In genomic region chr14:105093426-105094192, GRCh38 we compare ENCODE assay signal across 7 cellular contexts. TPM values are rescaled to one million over a fixed set of nuclear protein-coding genes. Genes with fewer than 3 reads are reported as not detected.
DNase-seq lines count a peak whose midpoint lies in the region; ATAC-seq, FAIRE-seq and TF ChIP-seq lines count a peak whose summit lies in the region.

No MANE protein-coding gene starts in this region.

- H3K4me1 ChIP-seq in PC-9 (replicated peaks; ENCODE audit: insufficient read depth): peaks cover 48% of the 10 kb centered on the region
- H3K4me1 ChIP-seq in parathyroid adenoma: peaks cover 34% of the 10 kb centered on the region
- peaks cover 37% of the 10 kb centered on the region for H3K4me1 ChIP-seq in upper lobe of right lung

- H3K4me3 ChIP-seq in PC-9: peak overlapping the region; percentile 96
- H3K4me3 ChIP-seq in parathyroid adenoma (ENCODE audit: low read depth, low read length): peak overlapping the region; percentile 53
- peak overlapping the region; percentile 72 for H3K4me3 ChIP-seq in upper lobe of right lung

- H3K9me3 ChIP-seq in PC-9 (ENCODE audit: insufficient read depth, low read depth) (no peaks in the 10 kb centered on the region), parathyroid adenoma (ENCODE audit: control insufficient read depth, low read length) (no peaks in the 10 kb centered on the region), upper lobe of right lung (no peaks in the 10 kb centered on the region)

- CTCF ChIA-PET in PC-9 (lab: Charles Lee): no interaction called here

- peak; percentile 88 for FAIRE-seq in GM18507 (lab: Jason Lieb, UNC)

- H3K9ac ChIP-seq in parathyroid adenoma: no peak overlapping the region

- no TSS peak for BruUV-seq in PC-9 (replicated peaks; lab: Mats Ljungman, UMichigan)

- H3K4me2 ChIP-seq in PC-9 (peak overlapping the region; percentile 87), parathyroid adenoma (ENCODE audit: low read length) (peak overlapping the region; percentile 64)

- H3K9me2 ChIP-seq in PC-9 (ENCODE audit: insufficient read depth): no peaks in the 10 kb centered on the region

- H3K79me2 ChIP-seq in PC-9 (ENCODE audit: low read depth): 0 out of 2 replicates have a peak, but pooled peaks cover 3% of the 10 kb centered on the region
- no peaks in the 10 kb centered on the region for H3K79me2 ChIP-seq in parathyroid adenoma

- POLR2A ChIA-PET in PC-9 (lab: Charles Lee; ENCODE audit: unreplicated experiment): interaction anchor here (0.6 kb wide), 2 partner anchors 26 to 72 kb away, joined by 3 to 4 read pairs; no protein-coding TSS in a partner anchor

- H3F3A ChIP-seq in PC-9 (ENCODE audit: insufficient read depth, low read depth): peaks cover 28% of the 10 kb centered on the region

- H3K27me3 ChIP-seq in PC-9 (ENCODE audit: insufficient read depth, low read depth) (no peaks in the 10 kb centered on the region), parathyroid adenoma (ENCODE audit: control insufficient read depth, insufficient read depth, low read length) (no peaks in the 10 kb centered on the region), upper lobe of right lung (no peaks in the 10 kb centered on the region)

- no peaks in the 10 kb centered on the region for H4K20me1 ChIP-seq in PC-9 (ENCODE audit: insufficient read depth)

- DNase-seq in GM18507 (ENCODE audit: extremely low spot score, insufficient read length, low read depth) (peak; percentile 83), PC-9 (peak; percentile 66 to 86), glomerular visceral epithelial cell (ENCODE audit: extremely low spot score) (peak; percentile 86), upper lobe of right lung (peak; percentile 94)
- DNase-seq in activated gamma-delta T cell treated with anti-CD3 and anti-CD28 coated beads, Interleukin-2, amount 50 U/mL, for 16 hours (ENCODE audit: low read depth): peak; percentile 49

- ATAC-seq in HG03045 (IDR thresholded peaks at IDR 0.05; ENCODE audit: unreplicated experiment): peak; percentile 51
- peak; percentile 71 for ATAC-seq in upper lobe of right lung

- peak; percentile 67 for TF ChIP-seq CTCF in PC-9 (conservative IDR thresholded peaks at IDR 0.05)
- TF ChIP-seq CTCF in parathyroid adenoma (IDR thresholded peaks at IDR 0.05): peak; percentile 34
- peak; percentile 51 for TF ChIP-seq CTCF in upper lobe of right lung (IDR thresholded peaks at IDR 0.05)

- intact Hi-C loops in PC-9 (cut with micrococcal nuclease; ENCODE audit: unreplicated experiment): loop anchor here (5.0 kb wide), 1 partner anchor 399 kb away; the partner anchor contains the start of gene TEDC1
- intact Hi-C loops in upper lobe of right lung (cut with DNase I): loop anchor here (10.0 kb wide), 1 partner anchor 261 kb away; no protein-coding TSS in a partner anchor

- no peaks in the 10 kb centered on the region for H3K36me3 ChIP-seq in PC-9 (ENCODE audit: low read depth)
- no peaks in the 10 kb centered on the region for H3K36me3 ChIP-seq in parathyroid adenoma (ENCODE audit: control insufficient read depth, insufficient read depth, low read length)
- no peaks in the 10 kb centered on the region for H3K36me3 ChIP-seq in upper lobe of right lung

- H2AFZ ChIP-seq in PC-9 (peak overlapping the region; percentile 74), parathyroid adenoma (peak overlapping the region; percentile 87)

- peak overlapping the region; percentile 77 for H3K27ac ChIP-seq in PC-9
- H3K27ac ChIP-seq in parathyroid adenoma: peak overlapping the region; percentile 39
- peak overlapping the region; percentile 87 for H3K27ac ChIP-seq in upper lobe of right lung

RNA-seq across cellular contexts. Expression of gene GPR132, which starts 28.4 kb away (rescaled TPM):
- total RNA-seq in PC-9 (2021) (0.98 TPM in 1 of 2 replicates, not detected in the other), upper lobe of right lung (6.7 TPM)

Comparison
In these comparisons a context has a peak if more than half of its experiments do, and no peak if none do; other contexts are left out.
1. Peak in every context shown above with its lines: DNase-seq, ATAC-seq, H3K4me3 ChIP-seq and H3K27ac ChIP-seq.